23 cellular contexts compared by ENCODE assay signal in the genomic region with DNA sequence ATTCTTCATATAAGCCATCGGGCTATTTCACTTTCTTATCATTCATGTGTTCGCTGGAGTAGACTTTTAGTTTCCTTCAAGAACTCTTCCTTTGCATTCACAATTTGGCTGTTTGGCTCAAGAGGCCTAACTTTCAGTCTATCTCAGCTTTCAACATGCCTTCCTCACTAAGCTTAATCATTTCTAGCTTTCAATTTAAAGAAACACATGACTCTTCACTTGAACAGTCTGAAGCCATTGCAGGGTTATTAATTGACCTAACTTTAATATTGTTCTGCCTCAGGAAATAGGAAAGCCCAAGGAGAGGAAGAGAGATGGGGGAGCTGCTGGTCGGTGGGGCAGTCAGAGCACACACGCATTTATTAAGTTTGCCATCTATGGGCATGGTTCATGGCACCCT.
DNase-seq lines count a peak whose midpoint lies in the region; ATAC-seq and TF ChIP-seq lines count a peak whose summit lies in the region.
"Had no signal": no experiment of that assay in that cellular context is flagged by ENCODE, and none has a peak within 500 bp of the region (broad histone marks: within the 10 kb centered on the region; RNA-seq: fewer than 3 reads in every experiment).

No MANE protein-coding gene starts in this region.

- TF ChIP-seq CTCF in kidney epithelial cell (IDR thresholded peaks at IDR 0.05; ENCODE audit: insufficient read depth, low read length, poor library complexity, severe bottlenecking) (no peak), tibial artery (IDR thresholded peaks at IDR 0.05) (no peak)

- H3K9me3 Mint-ChIP-seq in activated T-helper 1 cell treated with anti-CD3 and anti-CD28 coated beads, Interleukin-12 subunit alpha, Interleukin-12 subunit beta, Interleukin-2, Interleukin-4 antibody, amounts not matched to agents 30 ng/mL and 10 ng/mL and 1 ng/mL, durations not matched to agents 14 hours and 24 hours and 36 hours: no peaks in the 10 kb centered on the region
- H3K9me3 Mint-ChIP-seq: central memory CD8-positive, alpha-beta T cell; effector memory CD8-positive, alpha-beta T cell had no signal

- no peaks in the 10 kb centered on the region for H3K9me3 ChIP-seq in tibial artery
- H3K9me3 ChIP-seq: right atrium auricular region had no signal

- no peaks in the 10 kb centered on the region for H3K36me3 Mint-ChIP-seq in activated T-helper 1 cell treated with anti-CD3 and anti-CD28 coated beads, Interleukin-12 subunit alpha, Interleukin-12 subunit beta, Interleukin-2, Interleukin-4 antibody, amounts not matched to agents 30 ng/mL and 10 ng/mL and 1 ng/mL, durations not matched to agents 14 hours and 24 hours and 36 hours (ENCODE audit: low read depth)

- no peak overlapping the region for H3K27ac ChIP-seq in tibial artery
- H3K27ac ChIP-seq: hepatocyte, right atrium auricular region had no signal

- H3K36me3 ChIP-seq in kidney epithelial cell (ENCODE audit: control insufficient read depth, insufficient read depth, low read length): no peaks in the 10 kb centered on the region
- H3K36me3 ChIP-seq in tibial artery: no peaks in the 10 kb centered on the region
- H3K36me3 ChIP-seq: right atrium auricular region had no signal

- H3K4me1 ChIP-seq in tibial artery: no peaks in the 10 kb centered on the region
- H3K4me1 ChIP-seq: right atrium auricular region had no signal

- H3K27me3 ChIP-seq in kidney epithelial cell (ENCODE audit: control insufficient read depth, insufficient read depth, low read length) (no peaks in the 10 kb centered on the region), tibial artery (no peaks in the 10 kb centered on the region)
- H3K27me3 ChIP-seq: hepatocyte, right atrium auricular region had no signal

- intact Hi-C loops in activated T-helper 1 cell treated with anti-CD3 and anti-CD28 coated beads, Interleukin-12 subunit alpha, Interleukin-12 subunit beta, Interleukin-2, Interleukin-4 antibody, amounts not matched to agents 30 ng/mL and 10 ng/mL and 1 ng/mL, durations not matched to agents 14 hours and 24 hours and 36 hours (cut with micrococcal nuclease): no loop called here
- intact Hi-C loops in tibial artery (cut with DNase I; ENCODE audit: low total_unique reads): no loop called here

- peaks cover 5% of the 10 kb centered on the region for H3K27me3 Mint-ChIP-seq in activated T-helper 1 cell treated with anti-CD3 and anti-CD28 coated beads, Interleukin-12 subunit alpha, Interleukin-12 subunit beta, Interleukin-2, Interleukin-4 antibody, amounts not matched to agents 30 ng/mL and 10 ng/mL and 1 ng/mL, durations not matched to agents 14 hours and 24 hours and 36 hours (ENCODE audit: insufficient read depth)
- H3K27me3 Mint-ChIP-seq: effector memory CD8-positive, alpha-beta T cell had no signal

- no peak overlapping the region for H3K4me3 ChIP-seq in kidney epithelial cell (ENCODE audit: low read depth, low read length)
- no peak overlapping the region for H3K4me3 ChIP-seq in tibial artery
- H3K4me3 ChIP-seq: hepatocyte, right atrium auricular region had no signal

- peaks cover 5% of the 10 kb centered on the region for H3K4me1 Mint-ChIP-seq in activated T-helper 1 cell treated with anti-CD3 and anti-CD28 coated beads, Interleukin-12 subunit alpha, Interleukin-12 subunit beta, Interleukin-2, Interleukin-4 antibody, amounts not matched to agents 30 ng/mL and 10 ng/mL and 1 ng/mL, durations not matched to agents 14 hours and 24 hours and 36 hours (ENCODE audit: low read depth)
- H3K4me1 Mint-ChIP-seq: central memory CD8-positive, alpha-beta T cell had no signal

- peak; percentile 18 for DNase-seq in kidney epithelial cell (ENCODE audit: low read depth)
- no peak for DNase-seq in NCI-H2081 (lab: John Stamatoyannopoulos, UW)
- no peak for DNase-seq in activated T-helper 1 cell treated with anti-CD3 and anti-CD28 coated beads, Interleukin-12 subunit alpha, Interleukin-12 subunit beta, Interleukin-2, Interleukin-4 antibody, amounts not matched to agents 30 ng/mL and 10 ng/mL and 1 ng/mL, durations not matched to agents 14 hours and 24 hours and 36 hours (ENCODE audit: low spot score)
- DNase-seq in tibial artery: no peak
- DNase-seq: activated CD4-positive, alpha-beta T cell treated with anti-CD3 and anti-CD28 coated beads for 1 hour; activated gamma-delta T cell; amniotic stem cell; COR-L47; effector memory CD8-positive, alpha-beta T cell; EL; GOT3; midbrain; NCI-H2029; NCI-H524 treated with DMSO at 0.1 percent for 48 hours; PC-3; T-helper 9 cell had no signal

- H3K27ac Mint-ChIP-seq in activated T-helper 1 cell treated with anti-CD3 and anti-CD28 coated beads, Interleukin-12 subunit alpha, Interleukin-12 subunit beta, Interleukin-2, Interleukin-4 antibody, amounts not matched to agents 30 ng/mL and 10 ng/mL and 1 ng/mL, durations not matched to agents 14 hours and 24 hours and 36 hours: no peak overlapping the region
- H3K27ac Mint-ChIP-seq: effector memory CD8-positive, alpha-beta T cell had no signal

- H3K4me3 Mint-ChIP-seq in activated T-helper 1 cell treated with anti-CD3 and anti-CD28 coated beads, Interleukin-12 subunit alpha, Interleukin-12 subunit beta, Interleukin-2, Interleukin-4 antibody, amounts not matched to agents 30 ng/mL and 10 ng/mL and 1 ng/mL, durations not matched to agents 14 hours and 24 hours and 36 hours: no peak overlapping the region
- H3K4me3 Mint-ChIP-seq: central memory CD8-positive, alpha-beta T cell; effector memory CD8-positive, alpha-beta T cell had no signal

- peak; percentile 87 for ATAC-seq in GM18909 (IDR thresholded peaks at IDR 0.05; ENCODE audit: poor library complexity, unreplicated experiment)
- peak; percentile 66 for ATAC-seq in GM21723 (IDR thresholded peaks at IDR 0.05; ENCODE audit: unreplicated experiment)
- peak; percentile 86 for ATAC-seq in HG03097 (IDR thresholded peaks at IDR 0.05; ENCODE audit: low FRiP score, unreplicated experiment)
- no peak for ATAC-seq in HG03565 (IDR thresholded peaks at IDR 0.05; ENCODE audit: unreplicated experiment)
- ATAC-seq: effector memory CD8-positive, alpha-beta T cell; PC-3 had no signal
